Comparison of ENCODE assay signal across 28 cellular contexts in genomic region chrX:143363419-143363818, GRCh38.
"Had no signal": no experiment of that assay in that cellular context is flagged by ENCODE, and none has a peak within 500 bp of the region (broad histone marks: within the 10 kb centered on the region; RNA-seq: fewer than 3 reads in every experiment).

No MANE protein-coding gene starts in this region.

- DNase-seq: activated CD4-positive, alpha-beta memory T cell treated with anti-CD3 and anti-CD28 coated beads, Interleukin-2, amount 10 ng/mL, durations not matched to agents 7 days and 5 days; activated CD4-positive, alpha-beta T cell treated with anti-CD3 and anti-CD28 coated beads for 36 hours; activated CD4-positive, alpha-beta T cell treated with anti-CD3 and anti-CD28 coated beads, Interleukin-2, amount 50 U/mL, for 1 hour; activated CD4-positive, CD25-positive, alpha-beta regulatory T cell; activated gamma-delta T cell; activated naive CD4-positive, alpha-beta T cell treated with anti-CD3 and anti-CD28 coated beads for 36 hours; activated T-cell treated with anti-CD3 and anti-CD28 coated beads for 4 hours; activated T-cell treated with anti-CD3 and anti-CD28 coated beads, Interleukin-2, amount 50 U/mL, for 48 hours; cerebellar nuclear complex; Karpas-422; NCI-H1105 treated with DMSO at 0.1 percent for 48 hours; NCI-H1436 treated with DMSO at 0.1 percent for 48 hours; NCI-H2029; NCI-H2107; NCI-H446; NCI-H524; NK-92 treated with Interleukin-12 subunit alpha and Interleukin-12 subunit beta, amount 100 ng/mL, for 24 hours; OCI-M1; Right ventricle myocardium superior; SK-N-SH; T-helper 1 cell had no signal

- H3K36me3 Mint-ChIP-seq: activated naive CD8-positive, alpha-beta T cell had no signal

- H3K27ac Mint-ChIP-seq: activated CD4-positive, alpha-beta memory T cell treated with anti-CD3 and anti-CD28 coated beads, Interleukin-2, amount 10 ng/mL, durations not matched to agents 7 days and 5 days; activated CD4-positive, alpha-beta T cell treated with anti-CD3 and anti-CD28 coated beads for 36 hours; activated naive CD4-positive, alpha-beta T cell treated with anti-CD3 and anti-CD28 coated beads for 36 hours; activated naive CD8-positive, alpha-beta T cell; activated T-helper 17 cell treated with anti-CD3 and anti-CD28 coated beads, Interleukin-2, amount 50 U/mL, for 72 hours had no signal

- H3K4me3 ChIP-seq: K562, SJCRH30 had no signal

- H3K4me2 ChIP-seq: SK-N-SH had no signal

- H3K4me1 Mint-ChIP-seq: activated CD4-positive, alpha-beta memory T cell treated with anti-CD3 and anti-CD28 coated beads, Interleukin-2, amount 10 ng/mL, durations not matched to agents 7 days and 5 days; activated CD4-positive, alpha-beta T cell treated with anti-CD3 and anti-CD28 coated beads for 36 hours; activated T-helper 17 cell treated with anti-CD3 and anti-CD28 coated beads, Interleukin-2, amount 50 U/mL, for 72 hours had no signal

- H3K9me3 Mint-ChIP-seq: activated naive CD4-positive, alpha-beta T cell treated with anti-CD3 and anti-CD28 coated beads for 36 hours; activated T-helper 17 cell treated with anti-CD3 and anti-CD28 coated beads, Interleukin-2, amount 50 U/mL, for 72 hours had no signal

- H3K4me3 Mint-ChIP-seq: activated CD4-positive, alpha-beta memory T cell treated with anti-CD3 and anti-CD28 coated beads, Interleukin-2, amount 10 ng/mL, durations not matched to agents 7 days and 5 days; activated CD4-positive, alpha-beta T cell treated with anti-CD3 and anti-CD28 coated beads for 36 hours; activated naive CD4-positive, alpha-beta T cell treated with anti-CD3 and anti-CD28 coated beads for 36 hours; activated naive CD8-positive, alpha-beta T cell; activated T-helper 17 cell treated with anti-CD3 and anti-CD28 coated beads, Interleukin-2, amount 50 U/mL, for 72 hours had no signal

- H3K4me1 ChIP-seq: SJCRH30 had no signal

- H3K9me3 ChIP-seq: SJCRH30, SK-N-SH had no signal

- ATAC-seq: activated CD4-positive, alpha-beta T cell treated with anti-CD3 and anti-CD28 coated beads for 36 hours; activated T-helper 17 cell treated with anti-CD3 and anti-CD28 coated beads, Interleukin-2, amount 50 U/mL, for 72 hours; K562; Panc1 had no signal

- H3K9ac ChIP-seq: SK-N-SH had no signal

- H3K27me3 Mint-ChIP-seq: activated CD4-positive, alpha-beta memory T cell treated with anti-CD3 and anti-CD28 coated beads, Interleukin-2, amount 10 ng/mL, durations not matched to agents 7 days and 5 days; activated CD4-positive, alpha-beta T cell treated with anti-CD3 and anti-CD28 coated beads for 36 hours; activated naive CD8-positive, alpha-beta T cell; activated T-helper 17 cell treated with anti-CD3 and anti-CD28 coated beads, Interleukin-2, amount 50 U/mL, for 72 hours had no signal

- H3K27me3 ChIP-seq: SJCRH30 had no signal

- FAIRE-seq: K562 had no signal

- H3K27ac ChIP-seq: RWPE1, SJCRH30, VCaP had no signal

- H3K36me3 ChIP-seq: SJCRH30 had no signal
